ENCODE assay signal across 35 cellular contexts in genomic region chr16:7736138-7736537, GRCh38.
DNase-seq lines count a peak whose midpoint lies in the region; ATAC-seq, FAIRE-seq and TF ChIP-seq lines count a peak whose summit lies in the region.
"Had no signal": no experiment of that assay in that cellular context is flagged by ENCODE, and none has a peak within 500 bp of the region (broad histone marks: within the 10 kb centered on the region; RNA-seq: fewer than 3 reads in every experiment).

No MANE protein-coding gene starts in this region.

- H3K4me1 Mint-ChIP-seq in activated naive CD8-positive, alpha-beta T cell treated with anti-CD3 and anti-CD28 coated beads for 36 hours: no peaks in the 10 kb centered on the region
- H3K4me1 Mint-ChIP-seq: B cell; CD14-positive monocyte; CD4-positive, alpha-beta memory T cell; CD4-positive, CD25-positive, alpha-beta regulatory T cell; CD8-positive, alpha-beta memory T cell had no signal

- H3K27me3 Mint-ChIP-seq in activated naive CD8-positive, alpha-beta T cell treated with anti-CD3 and anti-CD28 coated beads for 36 hours: no peaks in the 10 kb centered on the region
- H3K27me3 Mint-ChIP-seq: B cell; CD4-positive, alpha-beta memory T cell; CD4-positive, alpha-beta T cell; CD4-positive, CD25-positive, alpha-beta regulatory T cell; CD8-positive, alpha-beta memory T cell had no signal

- H3K23ac ChIP-seq in IMR-90 (ENCODE audit: low read depth, low read length): no peak overlapping the region

- no peak overlapping the region for H2BK5ac ChIP-seq in IMR-90 (ENCODE audit: low read depth, low read length, poor library complexity, severe bottlenecking)

- H3K18ac ChIP-seq in IMR-90 (ENCODE audit: low read depth, low read length): no peak overlapping the region

- H3K27me3 ChIP-seq in HepG2 (ENCODE audit: control insufficient read depth in 1 of 2, insufficient read depth in 2 of 2, low read length in 2 of 2): no peaks in the 10 kb centered on the region
- no peaks in the 10 kb centered on the region for H3K27me3 ChIP-seq in right lobe of liver
- H3K27me3 ChIP-seq in IMR-90 (ENCODE audit: control insufficient read depth, insufficient read depth, low read length): no peaks in the 10 kb centered on the region
- no peaks in the 10 kb centered on the region; a peak in 1 of 5 replicates for H3K27me3 ChIP-seq in K562 (ENCODE audit: control insufficient read depth in 2 of 2, insufficient read depth in 2 of 2, low read length in 2 of 2)
- H3K27me3 ChIP-seq: BE2C; BLaER1; BLaER1 treated with 17β-estradiol and CSF1 and Interleukin-3, amounts not matched to agents 10 nM and 100 nM had no signal

- DNase-seq in HepG2 (ENCODE audit: low spot score): no peak
- DNase-seq in right lobe of liver: no peak
- DNase-seq in IMR-90: no peak
- no peak for DNase-seq in K562 (ENCODE audit: extremely low read depth in 1 of 4, low spot score in 3 of 4)
- no peak for DNase-seq in activated naive CD8-positive, alpha-beta T cell treated with anti-CD3 and anti-CD28 coated beads for 36 hours
- DNase-seq: 8988T; ACHN; AML-193; BE2C; C1 segment of cervical spinal cord; Caco-2; Calu3; CD4-positive, alpha-beta memory T cell; CD4-positive, alpha-beta T cell; CD4-positive, CD25-positive, alpha-beta regulatory T cell; CD8-positive, alpha-beta memory T cell; CD8-positive, alpha-beta T cell; COR-L47; DMS 273 treated with DMSO at 0.1 percent for 48 hours; DMS153; DMS53; DMS79; DMS79 treated with DMSO at 0.1 percent for 48 hours; DND-41; EL had no signal

- WGBS in HepG2 (ENCODE audit: low lambda C conversion rate): 0% methylated on average over 1 of the region's 1 CpG
- WGBS in right lobe of liver (ENCODE audit: insufficient coverage, low coverage, low lambda C conversion rate, missing lambda C conversion rate): 7% methylated on average over 1 of the region's 1 CpG
- WGBS in IMR-90 (ENCODE audit: extremely low coverage in 2 of 2, insufficient read length in 1 of 2), 2 experiments: no CpG with 5 or more reads among the region's 1 CpG
- 0% methylated on average over 1 of the region's 1 CpG for WGBS in K562 (ENCODE audit: insufficient coverage, low coverage, missing lambda C conversion rate)

- no peak overlapping the region for H3K9ac ChIP-seq in HepG2 (ENCODE audit: insufficient read depth, low read depth, low read length)
- no peak overlapping the region for H3K9ac ChIP-seq in IMR-90 (ENCODE audit: low read depth, low read length)
- no peak overlapping the region for H3K9ac ChIP-seq in K562 (ENCODE audit: insufficient read depth in 1 of 2, low read depth in 2 of 2, low read length in 2 of 2)
- H3K9ac ChIP-seq: BLaER1; BLaER1 treated with 17β-estradiol and CSF1 and Interleukin-3, amounts not matched to agents 10 nM and 100 nM had no signal

- TF ChIP-seq RAD21 in HepG2 (CRISPR knock-in tag; IDR thresholded peaks at IDR 0.05): no peak
- TF ChIP-seq RAD21 in IMR-90 (IDR thresholded peaks at IDR 0.05; ENCODE audit: low read length): no peak
- no peak for TF ChIP-seq RAD21 in K562 (CRISPR knock-in tag; conservative IDR thresholded peaks at IDR 0.05 in 1 of 2, IDR thresholded peaks at IDR 0.05 in 1 of 2)

- TF ChIP-seq EP300 in HepG2 (IDR thresholded peaks at IDR 0.05; ENCODE audit: low read depth in 2 of 2, low read length in 2 of 2) (no peak), HepG2 (CRISPR knock-in tag; IDR thresholded peaks at IDR 0.05; ENCODE audit: borderline replicate concordance) (no peak), K562 (IDR thresholded peaks at IDR 0.05; ENCODE audit: low read length) (no peak)

- no peak overlapping the region for H4K91ac ChIP-seq in IMR-90 (ENCODE audit: insufficient read depth, low read depth, low read length)

- H3K4me3 Mint-ChIP-seq in activated naive CD8-positive, alpha-beta T cell treated with anti-CD3 and anti-CD28 coated beads for 36 hours: no peak overlapping the region
- H3K4me3 Mint-ChIP-seq: B cell; CD14-positive monocyte; CD4-positive, alpha-beta memory T cell; CD4-positive, alpha-beta T cell; CD4-positive, CD25-positive, alpha-beta regulatory T cell; CD8-positive, alpha-beta memory T cell; CD8-positive, alpha-beta T cell had no signal

- H3K36me3 Mint-ChIP-seq in activated naive CD8-positive, alpha-beta T cell treated with anti-CD3 and anti-CD28 coated beads for 36 hours: no peaks in the 10 kb centered on the region
- H3K36me3 Mint-ChIP-seq: CD14-positive monocyte; CD4-positive, CD25-positive, alpha-beta regulatory T cell; CD8-positive, alpha-beta memory T cell; CD8-positive, alpha-beta T cell had no signal

- ATAC-seq in HepG2 (no peak), right lobe of liver (no peak), IMR-90 (ENCODE audit: low read depth) (no peak), K562 (no peak), HG02763 (IDR thresholded peaks at IDR 0.05; ENCODE audit: unreplicated experiment) (no peak)
- ATAC-seq: A549; CD8-positive, alpha-beta T cell had no signal

- H3K4me3 ChIP-seq in HepG2 (replicated peaks in 1 of 3; ENCODE audit: insufficient read depth in 1 of 3, low read depth in 2 of 3, low read length in 3 of 3) (no peak overlapping the region), right lobe of liver (no peak overlapping the region), IMR-90 (ENCODE audit: insufficient read depth, low read depth, low read length) (no peak overlapping the region), K562 (no peak overlapping the region)
- H3K4me3 ChIP-seq: A549; BLaER1; BLaER1 treated with 17β-estradiol and CSF1 and Interleukin-3, amounts not matched to agents 10 nM and 100 nM had no signal

- H2AFZ ChIP-seq in HepG2 (ENCODE audit: low read length): no peak overlapping the region
- H2AFZ ChIP-seq in IMR-90 (replicated peaks; ENCODE audit: low read length, poor library complexity): no peak overlapping the region
- no peak overlapping the region for H2AFZ ChIP-seq in K562 (ENCODE audit: low read depth, low read length)

- H3K27ac ChIP-seq in HepG2 (ENCODE audit: extremely low read length, insufficient read depth, low read length) (no peak overlapping the region), right lobe of liver (no peak overlapping the region), IMR-90 (ENCODE audit: insufficient read depth, low read length) (no peak overlapping the region), K562 (ENCODE audit: extremely low read depth, low read depth, low read length) (no peak overlapping the region)
- H3K27ac ChIP-seq: 22Rv1; A549; BLaER1; BLaER1 treated with 17β-estradiol and CSF1 and Interleukin-3, amounts not matched to agents 10 nM and 100 nM; C4-2B had no signal

- peaks cover 3% of the 10 kb centered on the region for H3K9me3 Mint-ChIP-seq in activated naive CD8-positive, alpha-beta T cell treated with anti-CD3 and anti-CD28 coated beads for 36 hours

- no peaks in the 10 kb centered on the region for H3K9me1 ChIP-seq in IMR-90 (ENCODE audit: insufficient read depth, low read length)
- H3K9me1 ChIP-seq in K562 (ENCODE audit: control insufficient read depth, insufficient read depth, low read length): no peaks in the 10 kb centered on the region

- no peak overlapping the region for H3K14ac ChIP-seq in IMR-90 (replicated peaks; ENCODE audit: low read depth, low read length)

- H3K79me2 ChIP-seq in HepG2 (ENCODE audit: insufficient read depth, low read length): no peaks in the 10 kb centered on the region
- H3K79me2 ChIP-seq in K562 (ENCODE audit: control insufficient read depth, insufficient read depth, low read length): no peaks in the 10 kb centered on the region

- TF ChIP-seq CTCF in HepG2 (CRISPR knock-in tag; IDR thresholded peaks at IDR 0.05) (no peak), right lobe of liver (IDR thresholded peaks at IDR 0.05) (no peak), IMR-90 (conservative IDR thresholded peaks at IDR 0.05; ENCODE audit: low read depth, low read length) (no peak), K562 (IDR thresholded peaks at IDR 0.05 in 2 of 3, conservative IDR thresholded peaks at IDR 0.05 in 1 of 3; ENCODE audit: insufficient read depth in 2 of 3, low read depth in 1 of 3, low read length in 3 of 3) (no peak)

- H2BK120ac ChIP-seq in IMR-90 (ENCODE audit: low read depth, low read length): no peak overlapping the region

- TF ChIP-seq POLR2A in HepG2 (IDR thresholded peaks at IDR 0.05; ENCODE audit: insufficient read depth in 1 of 2, low read depth in 2 of 2, low read length in 2 of 2): no peak
- TF ChIP-seq POLR2A in right lobe of liver (IDR thresholded peaks at IDR 0.05): no peak
- no peak for TF ChIP-seq POLR2A in IMR-90 (IDR thresholded peaks at IDR 0.05; ENCODE audit: low read depth, low read length)
- TF ChIP-seq POLR2A in K562 (conservative IDR thresholded peaks at IDR 0.05): no peak

- H2BK20ac ChIP-seq in IMR-90 (ENCODE audit: low read depth, low read length): no peak overlapping the region

- H2AK9ac ChIP-seq in IMR-90 (replicated peaks; ENCODE audit: low read depth, low read length, poor library complexity): no peak overlapping the region

- H4K20me1 ChIP-seq in HepG2 (ENCODE audit: insufficient read depth, low read length) (no peaks in the 10 kb centered on the region), IMR-90 (ENCODE audit: insufficient read depth, low read length) (no peaks in the 10 kb centered on the region), K562 (replicated peaks; ENCODE audit: control insufficient read depth, insufficient read depth, low read length) (no peaks in the 10 kb centered on the region)
- H4K20me1 ChIP-seq: BLaER1; BLaER1 treated with 17β-estradiol and CSF1 and Interleukin-3, amounts not matched to agents 10 nM and 100 nM had no signal

- FAIRE-seq in HepG2 (lab: Jason Lieb, UNC) (no peak), K562 (lab: Jason Lieb, UNC) (no peak)
- FAIRE-seq: A204.1, A549, D721Med had no signal

- no peak overlapping the region for H4K5ac ChIP-seq in IMR-90 (ENCODE audit: low read depth, low read length)

- no peak overlapping the region for H4K8ac ChIP-seq in IMR-90 (ENCODE audit: low read depth in 2 of 2, low read length in 2 of 2)

- dilution Hi-C loops in IMR-90 (cut with HindIII; ENCODE audit: low sequenced_read_pairs, unreplicated experiment): no loop called here

- POLR2A ChIA-PET in HepG2 (lab: Yijun Ruan, JAX) (no interaction called here), IMR-90 (lab: Charles Lee; ENCODE audit: unreplicated experiment) (no interaction called here), K562 (lab: Yijun Ruan, JAX) (no interaction called here)

- H3K36me3 ChIP-seq in HepG2 (replicated peaks in 1 of 2; ENCODE audit: control insufficient read depth in 1 of 2, insufficient read depth in 2 of 2, low read length in 2 of 2) (no peaks in the 10 kb centered on the region), right lobe of liver (no peaks in the 10 kb centered on the region), IMR-90 (ENCODE audit: control insufficient read depth, insufficient read depth, low read length) (no peaks in the 10 kb centered on the region), K562 (ENCODE audit: control insufficient read depth, insufficient read depth, low read length) (no peaks in the 10 kb centered on the region)
- H3K36me3 ChIP-seq: BE2C; BLaER1; BLaER1 treated with 17β-estradiol and CSF1 and Interleukin-3, amounts not matched to agents 10 nM and 100 nM had no signal

- no peak overlapping the region for H2BK15ac ChIP-seq in IMR-90 (ENCODE audit: low read depth, low read length)

- BruUV-seq in HepG2 (replicated peaks; lab: Mats Ljungman, UMichigan): no TSS peak
- BruUV-seq in IMR-90 (replicated peaks; lab: Mats Ljungman, UMichigan): no TSS peak
- BruUV-seq in K562 (replicated peaks; lab: Mats Ljungman, UMichigan): no TSS peak

- in situ Hi-C loops in HepG2 (cut with HindIII; ENCODE audit: extremely low pct_ligation_motif_present, low pct_unique_long_range_greater_than_20kb) (no loop called here), IMR-90 (cut with MboI; ENCODE audit: low sequenced_read_pairs) (no loop called here), K562 (cut with MboI) (no loop called here)

- no peaks in the 10 kb centered on the region for H3K79me1 ChIP-seq in IMR-90 (ENCODE audit: low read depth in 1 of 2, low read length in 2 of 2)

- intact Hi-C loops in HepG2 (cut with micrococcal nuclease; ENCODE audit: unreplicated experiment): no loop called here
- intact Hi-C loops in right lobe of liver (cut with DNase I): no loop called here
- intact Hi-C loops in IMR-90 (cut with micrococcal nuclease): no loop called here
- intact Hi-C loops in K562 (cut with micrococcal nuclease): no loop called here

- CTCF ChIA-PET in HepG2 (lab: Yijun Ruan, JAX; ENCODE audit: low intra/inter-chr PET ratio, low total read pairs) (no interaction called here), IMR-90 (lab: Yijun Ruan, JAX) (no interaction called here), K562 (lab: Yijun Ruan, JAX; ENCODE audit: low intra/inter-chr PET ratio) (no interaction called here)

- no peak overlapping the region for H3K4ac ChIP-seq in IMR-90 (ENCODE audit: low read depth, low read length)

- H3K9me3 ChIP-seq in HepG2 (ENCODE audit: low read length) (peaks cover 72% of the 10 kb centered on the region), right lobe of liver (no peaks in the 10 kb centered on the region), IMR-90 (ENCODE audit: control insufficient read depth, insufficient read depth, low read length) (peaks cover 17% of the 10 kb centered on the region), K562 (replicated peaks; ENCODE audit: control insufficient read depth, insufficient read depth, low read depth, low read length) (no peaks in the 10 kb centered on the region)
- H3K9me3 ChIP-seq: A549, BE2C, Caco-2 had no signal

- no peak overlapping the region for H2AK5ac ChIP-seq in IMR-90 (ENCODE audit: low read depth, low read length)

- H3K27ac Mint-ChIP-seq in activated naive CD8-positive, alpha-beta T cell treated with anti-CD3 and anti-CD28 coated beads for 36 hours: no peak overlapping the region
- H3K27ac Mint-ChIP-seq: B cell; CD14-positive monocyte; CD4-positive, alpha-beta memory T cell; CD4-positive, alpha-beta T cell; CD4-positive, CD25-positive, alpha-beta regulatory T cell; CD8-positive, alpha-beta T cell had no signal

- H3K4me1 ChIP-seq in HepG2 (ENCODE audit: insufficient read depth, low read length) (no peaks in the 10 kb centered on the region), right lobe of liver (no peaks in the 10 kb centered on the region), IMR-90 (ENCODE audit: control insufficient read depth, insufficient read depth, low read length) (no peaks in the 10 kb centered on the region), K562 (replicated peaks in 1 of 2; ENCODE audit: control insufficient read depth in 2 of 2, insufficient read depth in 2 of 2, low read length in 2 of 2) (no peaks in the 10 kb centered on the region)
- H3K4me1 ChIP-seq: A549, BE2C, Caco-2 had no signal

- no peak overlapping the region for H3K4me2 ChIP-seq in HepG2 (ENCODE audit: low read depth, low read length)
- H3K4me2 ChIP-seq in IMR-90 (ENCODE audit: low read depth, low read length): no peak overlapping the region
- no peak overlapping the region for H3K4me2 ChIP-seq in K562 (ENCODE audit: insufficient read depth, low read length)
- H3K4me2 ChIP-seq: A549; BLaER1; BLaER1 treated with 17β-estradiol and CSF1 and Interleukin-3, amounts not matched to agents 10 nM and 100 nM had no signal

- no peak overlapping the region for H3K56ac ChIP-seq in IMR-90 (ENCODE audit: extremely low read depth, insufficient read depth, low read length)

Comparison
In these comparisons a context has a peak if more than half of its experiments do, and no peak if none do; other contexts are left out.
1. Of the 241 proteins assayed by ChIP-seq in both HepG2 and K562: peak only in HepG2: none; only in K562: none; in both: CEBPB; in neither: 239; mixed calls (peak in some experiments, not most) for 1.